Comparison of ENCODE assay signal across 19 cellular contexts in the genomic region with DNA sequence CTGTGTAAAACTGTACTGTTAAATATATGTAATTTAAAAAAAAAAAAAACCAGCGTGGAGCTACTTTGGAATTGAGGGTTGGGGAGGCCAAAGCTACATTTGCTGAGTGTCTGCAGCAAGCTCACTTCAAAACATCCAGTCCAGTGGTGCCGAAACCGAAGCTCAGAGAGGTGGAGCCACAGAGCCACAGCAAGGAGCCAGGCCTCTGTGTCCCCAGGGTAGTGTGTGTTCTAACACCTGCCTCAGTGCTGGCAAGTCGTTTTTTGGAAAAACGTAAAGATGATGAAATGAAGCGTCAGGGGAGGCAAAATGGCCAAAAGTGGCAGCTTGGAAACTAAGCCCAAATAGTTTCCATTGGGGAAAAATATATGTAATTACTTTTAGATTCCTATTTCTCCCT.
"Had no signal": no experiment of that assay in that cellular context is flagged by ENCODE, and none has a peak within 500 bp of the region (broad histone marks: within the 10 kb centered on the region; RNA-seq: fewer than 3 reads in every experiment).

No MANE protein-coding gene starts in this region.

- H3K27ac Mint-ChIP-seq: activated CD4-positive, alpha-beta T cell treated with anti-CD3 and anti-CD28 coated beads, Interleukin-2, amount 10 ng/mL, durations not matched to agents 24 days and 14 days; activated CD8-positive, alpha-beta T cell treated with anti-CD3 and anti-CD28 coated beads, Interleukin-2, amount 10 ng/mL, durations not matched to agents 7 days and 5 days; activated naive CD4-positive, alpha-beta T cell treated with anti-CD3 and anti-CD28 coated beads for 36 hours; activated T-cell treated with anti-CD3 and anti-CD28 coated beads, Interleukin-2, amount 50 U/mL, for 24 hours; activated T-helper 2 cell treated with anti-CD3 and anti-CD28 coated beads, Interferon-gamma antibody, Interleukin-2, Interleukin-4, amounts not matched to agents 10 μg/mL and 5 μg/mL and 100 μg/mL, durations not matched to agents 14 hours and 24 hours and 36 hours; nephron had no signal

- H3K4me1 Mint-ChIP-seq: activated CD4-positive, alpha-beta T cell treated with anti-CD3 and anti-CD28 coated beads, Interleukin-2, amount 10 ng/mL, durations not matched to agents 24 days and 14 days; brain; nephron had no signal

- H3K9me3 ChIP-seq: tibial artery, uterus had no signal

- H3K4me1 ChIP-seq: tibial artery, uterus had no signal

- ATAC-seq: activated CD8-positive, alpha-beta T cell treated with anti-CD3 and anti-CD28 coated beads, Interleukin-2, amount 10 ng/mL, durations not matched to agents 7 days and 5 days; left colon had no signal

- H3K27me3 ChIP-seq: tibial artery, uterus had no signal

- H3K27me3 Mint-ChIP-seq: activated CD4-positive, alpha-beta T cell treated with anti-CD3 and anti-CD28 coated beads, Interleukin-2, amount 10 ng/mL, durations not matched to agents 24 days and 14 days; activated T-cell treated with anti-CD3 and anti-CD28 coated beads, Interleukin-2, amount 50 U/mL, for 24 hours; brain had no signal

- H3K36me3 ChIP-seq: uterus had no signal

- H3K9me3 Mint-ChIP-seq: activated CD4-positive, alpha-beta T cell treated with anti-CD3 and anti-CD28 coated beads, Interleukin-2, amount 10 ng/mL, durations not matched to agents 24 days and 14 days; activated naive CD4-positive, alpha-beta T cell treated with anti-CD3 and anti-CD28 coated beads for 36 hours; activated T-cell treated with anti-CD3 and anti-CD28 coated beads, Interleukin-2, amount 50 U/mL, for 24 hours had no signal

- H3K27ac ChIP-seq: tibial artery, uterus had no signal

- H3K4me3 Mint-ChIP-seq: activated CD4-positive, alpha-beta T cell treated with anti-CD3 and anti-CD28 coated beads, Interleukin-2, amount 10 ng/mL, durations not matched to agents 24 days and 14 days; activated CD8-positive, alpha-beta T cell treated with anti-CD3 and anti-CD28 coated beads, Interleukin-2, amount 10 ng/mL, durations not matched to agents 7 days and 5 days; activated naive CD4-positive, alpha-beta T cell treated with anti-CD3 and anti-CD28 coated beads for 36 hours; activated T-cell treated with anti-CD3 and anti-CD28 coated beads, Interleukin-2, amount 50 U/mL, for 24 hours; brain; nephron had no signal

- DNase-seq: activated CD4-positive, alpha-beta T cell treated with anti-CD3 and anti-CD28 coated beads, Interleukin-2, amount 10 ng/mL, durations not matched to agents 24 days and 14 days; activated CD8-positive, alpha-beta T cell treated with anti-CD3 and anti-CD28 coated beads, Interleukin-2, amount 10 ng/mL, durations not matched to agents 7 days and 5 days; activated naive CD4-positive, alpha-beta T cell treated with anti-CD3 and anti-CD28 coated beads for 36 hours; activated T-cell treated with anti-CD3 and anti-CD28 coated beads, Interleukin-2, amount 50 U/mL, for 24 hours; anterior cingulate cortex; cortex of kidney; left colon; mammary epithelial cell; midbrain; stimulated activated CD4-positive, alpha-beta T cell treated with anti-CD3 and anti-CD28 coated beads, Interleukin-12 subunit alpha, Interleukin-12 subunit beta, amount 100 ng/mL, for 4 hours; stimulated activated CD4-positive, alpha-beta T cell treated with anti-CD3 and anti-CD28 coated beads, Interleukin-2, amount 100 ng/mL, for 24 hours; stimulated activated naive CD4-positive, alpha-beta T cell treated with Interleukin-2 at 50 U/mL for 16 hours; substantia nigra; T1000; tibial artery; uterus had no signal

- H3K4me3 ChIP-seq: tibial artery, uterus had no signal
